1 cellular context compared by ENCODE assay signal in the genomic region with DNA sequence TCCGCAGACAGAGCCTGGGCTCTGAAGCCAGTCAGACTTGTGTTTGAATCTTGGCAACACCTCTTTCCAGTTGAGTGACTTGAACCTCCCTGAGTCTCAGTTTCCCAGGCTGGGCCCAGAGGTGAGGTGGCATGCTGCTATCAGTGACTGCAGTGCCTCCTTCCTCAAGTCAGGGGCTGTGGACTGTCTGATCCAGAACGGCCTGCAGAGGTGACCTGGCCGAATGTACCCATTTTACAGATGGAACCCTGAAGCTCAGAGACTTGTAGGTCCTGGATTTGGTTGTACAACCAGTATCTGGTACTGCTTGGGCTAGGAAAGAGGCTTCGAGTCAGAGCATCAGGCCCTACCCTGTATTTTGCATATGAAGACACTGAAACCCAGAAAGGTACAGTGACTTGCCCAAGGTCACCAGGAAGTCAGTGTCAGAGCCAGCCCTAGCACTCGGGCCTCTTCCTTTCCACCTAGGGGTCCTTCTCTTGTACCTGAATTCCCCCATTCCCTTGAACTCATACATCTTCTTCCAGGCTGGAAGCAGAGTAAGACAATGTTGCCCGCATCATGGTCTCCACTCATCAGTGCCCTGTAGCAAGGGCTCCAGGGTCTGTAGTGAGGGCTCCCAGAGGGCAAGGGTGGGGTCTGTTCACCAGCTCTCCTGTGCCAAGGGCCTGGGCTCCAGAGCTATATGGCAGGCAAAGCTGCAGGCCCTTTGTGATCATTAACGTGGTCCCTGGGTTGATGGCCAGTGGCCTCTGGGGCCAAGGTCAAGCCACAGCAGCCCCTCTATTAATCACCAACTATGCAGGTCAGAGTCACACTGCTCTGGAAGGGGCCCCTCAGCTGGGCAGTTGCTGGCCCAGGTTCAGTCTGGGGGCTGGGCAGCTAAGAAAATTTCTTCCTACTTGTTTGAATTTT.
A peak's percentile ranks its signal among the peaks of the same experiment; 100 is the strongest.
TF ChIP-seq lines count a peak whose summit lies in the region.

No MANE protein-coding gene starts in this region.

TF ChIP-seq in HepG2, 621 proteins besides CTCF, POLR2A, EP300 and RAD21 (continued from another document and continues in another):
- TF ChIP-seq, protein P1, sequence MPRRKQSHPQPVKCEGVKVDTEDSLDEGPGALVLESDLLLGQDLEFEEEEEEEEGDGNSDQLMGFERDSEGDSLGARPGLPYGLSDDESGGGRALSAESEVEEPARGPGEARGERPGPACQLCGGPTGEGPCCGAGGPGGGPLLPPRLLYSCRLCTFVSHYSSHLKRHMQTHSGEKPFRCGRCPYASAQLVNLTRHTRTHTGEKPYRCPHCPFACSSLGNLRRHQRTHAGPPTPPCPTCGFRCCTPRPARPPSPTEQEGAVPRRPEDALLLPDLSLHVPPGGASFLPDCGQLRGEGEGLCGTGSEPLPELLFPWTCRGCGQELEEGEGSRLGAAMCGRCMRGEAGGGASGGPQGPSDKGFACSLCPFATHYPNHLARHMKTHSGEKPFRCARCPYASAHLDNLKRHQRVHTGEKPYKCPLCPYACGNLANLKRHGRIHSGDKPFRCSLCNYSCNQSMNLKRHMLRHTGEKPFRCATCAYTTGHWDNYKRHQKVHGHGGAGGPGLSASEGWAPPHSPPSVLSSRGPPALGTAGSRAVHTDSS (CRISPR knock-in tag; conservative IDR thresholded peaks at IDR 0.05): no peak
- no peak for TF ChIP-seq RORA (CRISPR knock-in tag; IDR thresholded peaks at IDR 0.05)
- no peak for TF ChIP-seq ZNF781 (CRISPR knock-in tag; IDR thresholded peaks at IDR 0.05; ENCODE audit: borderline replicate concordance, not compliant biosample characterization)
- TF ChIP-seq ATF7 (IDR thresholded peaks at IDR 0.05): no peak
- TF ChIP-seq ATF7 (CRISPR knock-in tag; IDR thresholded peaks at IDR 0.05): 0 out of 2 replicates have a peak, but pooled peaks have one; percentile 49
- TF ChIP-seq SKI (IDR thresholded peaks at IDR 0.05; ENCODE audit: partially characterized antibody): peak; percentile 75
- TF ChIP-seq SP140L (CRISPR knock-in tag; IDR thresholded peaks at IDR 0.05; ENCODE audit: borderline replicate concordance): no peak
- TF ChIP-seq, protein P2, sequence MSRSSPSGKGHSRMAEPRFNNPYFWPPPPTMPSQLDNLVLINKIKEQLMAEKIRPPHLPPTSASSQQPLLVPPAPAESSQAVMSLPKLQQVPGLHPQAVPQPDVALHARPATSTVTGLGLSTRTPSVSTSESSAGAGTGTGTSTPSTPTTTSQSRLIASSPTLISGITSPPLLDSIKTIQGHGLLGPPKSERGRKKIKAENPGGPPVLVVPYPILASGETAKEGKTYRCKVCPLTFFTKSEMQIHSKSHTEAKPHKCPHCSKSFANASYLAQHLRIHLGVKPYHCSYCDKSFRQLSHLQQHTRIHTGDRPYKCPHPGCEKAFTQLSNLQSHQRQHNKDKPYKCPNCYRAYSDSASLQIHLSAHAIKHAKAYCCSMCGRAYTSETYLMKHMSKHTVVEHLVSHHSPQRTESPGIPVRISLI (CRISPR knock-in tag; IDR thresholded peaks at IDR 0.05; ENCODE audit: borderline replicate concordance): peak; percentile 67; the same call in 1 of the 2 replicates
- TF ChIP-seq TOPORS (CRISPR knock-in tag; IDR thresholded peaks at IDR 0.05): 0 out of 2 replicates have a peak, but pooled peaks have one; percentile 64
- peak; percentile 88 for TF ChIP-seq ZNF331 (CRISPR knock-in tag; IDR thresholded peaks at IDR 0.05)
- no peak for TF ChIP-seq DNMT3B (CRISPR knock-in tag; conservative IDR thresholded peaks at IDR 0.05)
- TF ChIP-seq ZNF83 (CRISPR knock-in tag; IDR thresholded peaks at IDR 0.05; ENCODE audit: borderline replicate concordance): 0 out of 2 replicates have a peak, but pooled peaks have one; percentile 35
- TF ChIP-seq TARDBP (CRISPR knock-in tag; IDR thresholded peaks at IDR 0.05): peak; percentile 92
- no peak; the same call in 1 of the 2 replicates for TF ChIP-seq ZNF230 (CRISPR knock-in tag; IDR thresholded peaks at IDR 0.05)
- 0 out of 2 replicates have a peak, but pooled peaks have one; percentile 52 for TF ChIP-seq ZMAT3 (CRISPR knock-in tag; conservative IDR thresholded peaks at IDR 0.05)
- TF ChIP-seq, protein P3, sequence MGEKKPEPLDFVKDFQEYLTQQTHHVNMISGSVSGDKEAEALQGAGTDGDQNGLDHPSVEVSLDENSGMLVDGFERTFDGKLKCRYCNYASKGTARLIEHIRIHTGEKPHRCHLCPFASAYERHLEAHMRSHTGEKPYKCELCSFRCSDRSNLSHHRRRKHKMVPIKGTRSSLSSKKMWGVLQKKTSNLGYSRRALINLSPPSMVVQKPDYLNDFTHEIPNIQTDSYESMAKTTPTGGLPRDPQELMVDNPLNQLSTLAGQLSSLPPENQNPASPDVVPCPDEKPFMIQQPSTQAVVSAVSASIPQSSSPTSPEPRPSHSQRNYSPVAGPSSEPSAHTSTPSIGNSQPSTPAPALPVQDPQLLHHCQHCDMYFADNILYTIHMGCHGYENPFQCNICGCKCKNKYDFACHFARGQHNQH (CRISPR knock-in tag; IDR thresholded peaks at IDR 0.05): peak; percentile 77
- TF ChIP-seq, protein P4, sequence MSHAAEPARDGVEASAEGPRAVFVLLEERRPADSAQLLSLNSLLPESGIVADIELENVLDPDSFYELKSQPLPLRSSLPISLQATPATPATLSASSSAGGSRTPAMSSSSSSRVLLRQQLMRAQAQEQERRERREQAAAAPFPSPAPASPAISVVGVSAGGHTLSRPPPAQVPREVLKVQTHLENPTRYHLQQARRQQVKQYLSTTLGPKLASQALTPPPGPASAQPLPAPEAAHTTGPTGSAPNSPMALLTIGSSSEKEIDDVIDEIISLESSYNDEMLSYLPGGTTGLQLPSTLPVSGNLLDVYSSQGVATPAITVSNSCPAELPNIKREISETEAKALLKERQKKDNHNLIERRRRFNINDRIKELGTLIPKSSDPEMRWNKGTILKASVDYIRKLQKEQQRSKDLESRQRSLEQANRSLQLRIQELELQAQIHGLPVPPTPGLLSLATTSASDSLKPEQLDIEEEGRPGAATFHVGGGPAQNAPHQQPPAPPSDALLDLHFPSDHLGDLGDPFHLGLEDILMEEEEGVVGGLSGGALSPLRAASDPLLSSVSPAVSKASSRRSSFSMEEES (CRISPR knock-in tag; IDR thresholded peaks at IDR 0.05): peak; percentile 74; the same call in 1 of the 2 replicates
- TF ChIP-seq ZSCAN22 (CRISPR knock-in tag; IDR thresholded peaks at IDR 0.05): no peak
- peak; percentile 38 for TF ChIP-seq POLR2G (IDR thresholded peaks at IDR 0.05; ENCODE audit: low read depth, low read length)
- no peak; the same call in 1 of the 2 replicates for TF ChIP-seq ZNF850 (CRISPR knock-in tag; conservative IDR thresholded peaks at IDR 0.05)
- TF ChIP-seq ARNT2 (CRISPR knock-in tag; IDR thresholded peaks at IDR 0.05; ENCODE audit: low read depth): peak; percentile 44; the same call in 1 of the 2 replicates
- no peak; the same call in 1 of the 2 replicates for TF ChIP-seq ZNF766 (CRISPR knock-in tag; IDR thresholded peaks at IDR 0.05; ENCODE audit: borderline replicate concordance)
- TF ChIP-seq ZNF264 (CRISPR knock-in tag; IDR thresholded peaks at IDR 0.05): peak; percentile 99
- TF ChIP-seq, protein P5, sequence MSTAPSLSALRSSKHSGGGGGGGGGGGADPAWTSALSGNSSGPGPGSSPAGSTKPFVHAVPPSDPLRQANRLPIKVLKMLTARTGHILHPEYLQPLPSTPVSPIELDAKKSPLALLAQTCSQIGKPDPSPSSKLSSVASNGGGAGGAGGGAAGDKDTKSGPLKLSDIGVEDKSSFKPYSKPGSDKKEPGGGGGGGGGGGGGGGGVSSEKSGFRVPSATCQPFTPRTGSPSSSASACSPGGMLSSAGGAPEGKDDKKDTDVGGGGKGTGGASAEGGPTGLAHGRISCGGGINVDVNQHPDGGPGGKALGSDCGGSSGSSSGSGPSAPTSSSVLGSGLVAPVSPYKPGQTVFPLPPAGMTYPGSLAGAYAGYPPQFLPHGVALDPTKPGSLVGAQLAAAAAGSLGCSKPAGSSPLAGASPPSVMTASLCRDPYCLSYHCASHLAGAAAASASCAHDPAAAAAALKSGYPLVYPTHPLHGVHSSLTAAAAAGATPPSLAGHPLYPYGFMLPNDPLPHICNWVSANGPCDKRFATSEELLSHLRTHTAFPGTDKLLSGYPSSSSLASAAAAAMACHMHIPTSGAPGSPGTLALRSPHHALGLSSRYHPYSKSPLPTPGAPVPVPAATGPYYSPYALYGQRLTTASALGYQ (CRISPR knock-in tag; IDR thresholded peaks at IDR 0.05): peak; percentile 91
- TF ChIP-seq, protein P6, sequence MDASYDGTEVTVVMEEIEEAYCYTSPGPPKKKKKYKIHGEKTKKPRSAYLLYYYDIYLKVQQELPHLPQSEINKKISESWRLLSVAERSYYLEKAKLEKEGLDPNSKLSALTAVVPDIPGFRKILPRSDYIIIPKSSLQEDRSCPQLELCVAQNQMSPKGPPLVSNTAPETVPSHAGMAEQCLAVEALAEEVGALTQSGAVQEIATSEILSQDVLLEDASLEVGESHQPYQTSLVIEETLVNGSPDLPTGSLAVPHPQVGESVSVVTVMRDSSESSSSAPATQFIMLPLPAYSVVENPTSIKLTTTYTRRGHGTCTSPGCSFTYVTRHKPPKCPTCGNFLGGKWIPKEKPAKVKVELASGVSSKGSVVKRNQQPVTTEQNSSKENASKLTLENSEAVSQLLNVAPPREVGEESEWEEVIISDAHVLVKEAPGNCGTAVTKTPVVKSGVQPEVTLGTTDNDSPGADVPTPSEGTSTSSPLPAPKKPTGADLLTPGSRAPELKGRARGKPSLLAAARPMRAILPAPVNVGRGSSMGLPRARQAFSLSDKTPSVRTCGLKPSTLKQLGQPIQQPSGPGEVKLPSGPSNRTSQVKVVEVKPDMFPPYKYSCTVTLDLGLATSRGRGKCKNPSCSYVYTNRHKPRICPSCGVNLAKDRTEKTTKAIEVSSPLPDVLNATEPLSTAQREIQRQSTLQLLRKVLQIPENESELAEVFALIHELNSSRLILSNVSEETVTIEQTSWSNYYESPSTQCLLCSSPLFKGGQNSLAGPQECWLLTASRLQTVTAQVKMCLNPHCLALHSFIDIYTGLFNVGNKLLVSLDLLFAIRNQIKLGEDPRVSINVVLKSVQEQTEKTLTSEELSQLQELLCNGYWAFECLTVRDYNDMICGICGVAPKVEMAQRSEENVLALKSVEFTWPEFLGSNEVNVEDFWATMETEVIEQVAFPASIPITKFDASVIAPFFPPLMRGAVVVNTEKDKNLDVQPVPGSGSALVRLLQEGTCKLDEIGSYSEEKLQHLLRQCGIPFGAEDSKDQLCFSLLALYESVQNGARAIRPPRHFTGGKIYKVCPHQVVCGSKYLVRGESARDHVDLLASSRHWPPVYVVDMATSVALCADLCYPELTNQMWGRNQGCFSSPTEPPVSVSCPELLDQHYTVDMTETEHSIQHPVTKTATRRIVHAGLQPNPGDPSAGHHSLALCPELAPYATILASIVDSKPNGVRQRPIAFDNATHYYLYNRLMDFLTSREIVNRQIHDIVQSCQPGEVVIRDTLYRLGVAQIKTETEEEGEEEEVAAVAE (CRISPR knock-in tag; IDR thresholded peaks at IDR 0.05; ENCODE audit: borderline replicate concordance): peak; percentile 30; the same call in 1 of the 2 replicates
- TF ChIP-seq HNRNPUL1 (IDR thresholded peaks at IDR 0.05; ENCODE audit: low read depth, low read length): no peak
- peak; percentile 35; the same call in 1 of the 2 replicates for TF ChIP-seq ZFP90 (CRISPR knock-in tag; IDR thresholded peaks at IDR 0.05; ENCODE audit: borderline replicate concordance)
- 0 out of 2 replicates have a peak, but pooled peaks have one; percentile 37 for TF ChIP-seq ZNF543 (CRISPR knock-in tag; IDR thresholded peaks at IDR 0.05)
- 0 out of 2 replicates have a peak, but pooled peaks have one; percentile 34 for TF ChIP-seq RFXAP (CRISPR knock-in tag; IDR thresholded peaks at IDR 0.05; ENCODE audit: borderline replicate concordance)
- peak; percentile 77; the same call in 1 of the 2 replicates for TF ChIP-seq ZNF670 (CRISPR knock-in tag; IDR thresholded peaks at IDR 0.05; ENCODE audit: borderline replicate concordance)
- TF ChIP-seq ZMYM3 (CRISPR knock-in tag; IDR thresholded peaks at IDR 0.05): peak; percentile 95
- 0 out of 2 replicates have a peak, but pooled peaks have one; percentile 37 for TF ChIP-seq JUND (CRISPR knock-in tag; IDR thresholded peaks at IDR 0.05)
- TF ChIP-seq, protein P7, sequence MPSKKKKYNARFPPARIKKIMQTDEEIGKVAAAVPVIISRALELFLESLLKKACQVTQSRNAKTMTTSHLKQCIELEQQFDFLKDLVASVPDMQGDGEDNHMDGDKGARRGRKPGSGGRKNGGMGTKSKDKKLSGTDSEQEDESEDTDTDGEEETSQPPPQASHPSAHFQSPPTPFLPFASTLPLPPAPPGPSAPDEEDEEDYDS (CRISPR knock-in tag; IDR thresholded peaks at IDR 0.05): peak; percentile 56; the same call in 1 of the 2 replicates
- TF ChIP-seq HMG20B (CRISPR knock-in tag; conservative IDR thresholded peaks at IDR 0.05): peak; percentile 68; the same call in 1 of the 2 replicates
- 0 out of 2 replicates have a peak, but pooled peaks have one; percentile 53 for TF ChIP-seq NFIB (CRISPR knock-in tag; IDR thresholded peaks at IDR 0.05; ENCODE audit: borderline replicate concordance)
- TF ChIP-seq RXRB (CRISPR knock-in tag; IDR thresholded peaks at IDR 0.05; ENCODE audit: borderline replicate concordance): peak; percentile 97
- TF ChIP-seq HNF4G (IDR thresholded peaks at IDR 0.05; ENCODE audit: borderline replicate concordance, low read depth, low read length): peak; percentile 98
- TF ChIP-seq HNF4G (CRISPR knock-in tag; IDR thresholded peaks at IDR 0.05; ENCODE audit: borderline replicate concordance, low read depth): peak; percentile 67; the same call in 1 of the 2 replicates
- TF ChIP-seq, protein P8, sequence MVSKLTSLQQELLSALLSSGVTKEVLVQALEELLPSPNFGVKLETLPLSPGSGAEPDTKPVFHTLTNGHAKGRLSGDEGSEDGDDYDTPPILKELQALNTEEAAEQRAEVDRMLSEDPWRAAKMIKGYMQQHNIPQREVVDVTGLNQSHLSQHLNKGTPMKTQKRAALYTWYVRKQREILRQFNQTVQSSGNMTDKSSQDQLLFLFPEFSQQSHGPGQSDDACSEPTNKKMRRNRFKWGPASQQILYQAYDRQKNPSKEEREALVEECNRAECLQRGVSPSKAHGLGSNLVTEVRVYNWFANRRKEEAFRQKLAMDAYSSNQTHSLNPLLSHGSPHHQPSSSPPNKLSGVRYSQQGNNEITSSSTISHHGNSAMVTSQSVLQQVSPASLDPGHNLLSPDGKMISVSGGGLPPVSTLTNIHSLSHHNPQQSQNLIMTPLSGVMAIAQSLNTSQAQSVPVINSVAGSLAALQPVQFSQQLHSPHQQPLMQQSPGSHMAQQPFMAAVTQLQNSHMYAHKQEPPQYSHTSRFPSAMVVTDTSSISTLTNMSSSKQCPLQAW (CRISPR knock-in tag; IDR thresholded peaks at IDR 0.05): peak; percentile 98
- peak; percentile 51 for TF ChIP-seq CEBPG (CRISPR knock-in tag; IDR thresholded peaks at IDR 0.05)
- TF ChIP-seq REXO4 (CRISPR knock-in tag; IDR thresholded peaks at IDR 0.05; ENCODE audit: borderline replicate concordance): no peak
- TF ChIP-seq ZNF562 (CRISPR knock-in tag; IDR thresholded peaks at IDR 0.05; ENCODE audit: borderline replicate concordance): no peak
